ENCODE assay signal across 14 cellular contexts in genomic region chr2:12448846-12449480, GRCh38.
A peak's percentile ranks its signal among the peaks of the same experiment; 100 is the strongest.
DNase-seq lines count a peak whose midpoint lies in the region; ATAC-seq, FAIRE-seq and TF ChIP-seq lines count a peak whose summit lies in the region.
"Had no signal": no experiment of that assay in that cellular context is flagged by ENCODE, and none has a peak within 500 bp of the region (broad histone marks: within the 10 kb centered on the region; RNA-seq: fewer than 3 reads in every experiment).

No MANE protein-coding gene starts in this region.

- peak; percentile 77 for DNase-seq in AG08395 (ENCODE audit: low spot score)
- DNase-seq in COLO829 (ENCODE audit: low spot score) = peak; percentile 54
- DNase-seq in RWPE2 (ENCODE audit: low spot score) = no peak
- DNase-seq in H1 (ENCODE audit: low read depth in 1 of 2, low spot score in 2 of 2) = no peak
- no peak for DNase-seq in testis
- DNase-seq in NCI-H2081 (lab: John Stamatoyannopoulos, UW) = no peak
- no peak for DNase-seq in T1000 (lab: John Stamatoyannopoulos, UW)
- DNase-seq: activated B cell treated with CpG ODN at 0.5 μM for 24 hours; activated naive CD8-positive, alpha-beta T cell treated with anti-CD3 and anti-CD28 coated beads, Interleukin-2, amount 10 ng/mL, durations not matched to agents 7 days and 5 days; NCI-H2029; NCI-H524 treated with DMSO at 0.1 percent for 48 hours; retina had no signal

- POLR2A ChIA-PET in H1 (lab: Charles Lee; ENCODE audit: partially characterized antibody) = no interaction called here

- H3K18ac ChIP-seq in H1 (ENCODE audit: extremely low read depth, low read length) = no peak overlapping the region

- no peak overlapping the region for H3K23ac ChIP-seq in H1 (ENCODE audit: insufficient read length)

- no peak overlapping the region for H4K91ac ChIP-seq in H1 (replicated peaks; ENCODE audit: insufficient read length, low read length)

- no peaks in the 10 kb centered on the region for H3K27me3 ChIP-seq in RWPE2 (ENCODE audit: insufficient read depth, poor library complexity, severe bottlenecking)
- no peaks in the 10 kb centered on the region for H3K27me3 ChIP-seq in H1 (replicated peaks in 1 of 4; ENCODE audit: control insufficient read depth in 3 of 4, extremely low read depth in 1 of 4, insufficient read depth in 3 of 4, low read length in 3 of 4)
- H3K27me3 ChIP-seq in testis = no peaks in the 10 kb centered on the region

- H3K36me3 ChIP-seq in RWPE2 (ENCODE audit: low read depth) (no peaks in the 10 kb centered on the region), H1 (ENCODE audit: control insufficient read depth in 2 of 4, insufficient read depth in 4 of 4, low read length in 3 of 4) (no peaks in the 10 kb centered on the region), testis (ENCODE audit: low read depth, missing control alignments) (no peaks in the 10 kb centered on the region)
- H3K36me3 ChIP-seq: thoracic aorta had no signal

- H3K27ac ChIP-seq in RWPE2 (ENCODE audit: poor library complexity, severe bottlenecking) = no peak overlapping the region
- H3K27ac ChIP-seq in H1 (ENCODE audit: low read depth, low read length) = no peak overlapping the region
- H3K27ac ChIP-seq in testis = no peak overlapping the region
- H3K27ac ChIP-seq: thoracic aorta had no signal

- no peak overlapping the region for H2BK120ac ChIP-seq in H1 (replicated peaks; ENCODE audit: low read depth, low read length)

- no peak overlapping the region for H2BK5ac ChIP-seq in H1 (ENCODE audit: low read depth, low read length)

- 97% methylated on average over 4 of the region's 4 CpGs; no CpG with 5 or more reads in 1 of the 2 experiments for WGBS in H1 (ENCODE audit: extremely low coverage in 1 of 2, insufficient coverage in 1 of 2, insufficient read length in 1 of 2, insufficient replicate concordance in 2 of 2, low coverage in 1 of 2, low lambda C conversion rate in 2 of 2, missing lambda C conversion rate in 1 of 2), 2 experiments
- WGBS in testis, 2 donors = 84 to 89% methylated on average over 4 of the region's 4 CpGs

- no peak overlapping the region for H2BK12ac ChIP-seq in H1 (ENCODE audit: low read depth, low read length)

- intact Hi-C loops in testis (cut with DNase I; ENCODE audit: low total_unique reads) = no loop called here

- H3K4me3 ChIP-seq in RWPE2 (ENCODE audit: severe bottlenecking) (no peak overlapping the region), H1 (ENCODE audit: extremely low read depth in 1 of 4, insufficient read depth in 2 of 4, low read depth in 3 of 4, low read length in 4 of 4) (no peak overlapping the region), testis (no peak overlapping the region)
- H3K4me3 ChIP-seq: thoracic aorta had no signal

- H4K8ac ChIP-seq in H1 (ENCODE audit: extremely low read depth, insufficient read depth, low read length) = no peak overlapping the region

- CTCF ChIA-PET in H1 (lab: Charles Lee; ENCODE audit: partially characterized antibody) = no interaction called here

- ATAC-seq in RWPE2 (ENCODE audit: low read depth) (peak; percentile 36; the same call in 1 of the 3 replicates), HG03108 (IDR thresholded peaks at IDR 0.05; ENCODE audit: unreplicated experiment) (no peak)

- no peak overlapping the region for H3K4me2 ChIP-seq in H1 (ENCODE audit: insufficient read depth in 1 of 2, low read depth in 2 of 2, low read length in 2 of 2)

- FAIRE-seq in H1 (lab: Jason Lieb, UNC) = no peak

- H2AK5ac ChIP-seq in H1 (ENCODE audit: low read depth, low read length) = no peak overlapping the region

- TF ChIP-seq EP300 in H1 (IDR thresholded peaks at IDR 0.05; ENCODE audit: borderline replicate concordance in 1 of 2, low read depth in 2 of 2, low read length in 2 of 2) = no peak

- TF ChIP-seq CTCF in RWPE2 (IDR thresholded peaks at IDR 0.05; ENCODE audit: poor library complexity, severe bottlenecking) (no peak), H1 (IDR thresholded peaks at IDR 0.05; ENCODE audit: control extremely low read depth in 1 of 3, insufficient read depth in 1 of 3, low read depth in 1 of 3, low read length in 3 of 3) (no peak), testis (IDR thresholded peaks at IDR 0.05) (no peak)

- TF ChIP-seq RAD21 in H1 (IDR thresholded peaks at IDR 0.05 in 1 of 2, conservative IDR thresholded peaks at IDR 0.05 in 1 of 2; ENCODE audit: low read depth in 2 of 2, low read length in 2 of 2) = no peak

- H3K4me1 ChIP-seq in RWPE2 (ENCODE audit: insufficient read depth, poor library complexity, severe bottlenecking) = peaks cover 10% of the 10 kb centered on the region
- no peaks in the 10 kb centered on the region for H3K4me1 ChIP-seq in H1 (replicated peaks in 1 of 4; ENCODE audit: control insufficient read depth in 3 of 4, insufficient read depth in 4 of 4, low read length in 3 of 4)
- H3K4me1 ChIP-seq in testis = no peaks in the 10 kb centered on the region

- H3K9ac ChIP-seq in H1 (replicated peaks in 1 of 4; ENCODE audit: extremely low read depth in 1 of 4, low read depth in 3 of 4, low read length in 3 of 4) = no peak overlapping the region

- no peak overlapping the region; the same call in 1 of the 2 replicates for H2BK20ac ChIP-seq in H1 (ENCODE audit: low read length)

- TF ChIP-seq POLR2A in H1 (IDR thresholded peaks at IDR 0.05; ENCODE audit: control extremely low read depth in 1 of 2, low read depth in 2 of 2, low read length in 2 of 2) (no peak), testis (IDR thresholded peaks at IDR 0.05) (no peak)

- no peaks in the 10 kb centered on the region for H4K20me1 ChIP-seq in H1 (replicated peaks in 1 of 2; ENCODE audit: control insufficient read depth in 1 of 2, insufficient read depth in 2 of 2, low read length in 2 of 2)

- peak overlapping the region; percentile 66; the same call in 1 of the 2 replicates for H2AFZ ChIP-seq in H1 (ENCODE audit: low read length)

- no peak overlapping the region for H4K5ac ChIP-seq in H1 (ENCODE audit: insufficient read length, low read depth, low read length)

- H3K14ac ChIP-seq in H1 (ENCODE audit: insufficient read length) = no peak overlapping the region

- H3K9me3 ChIP-seq in RWPE2 (ENCODE audit: severe bottlenecking) (no peaks in the 10 kb centered on the region), H1 (ENCODE audit: insufficient read depth in 2 of 2, low read depth in 1 of 2, low read length in 1 of 2) (no peaks in the 10 kb centered on the region), testis (no peaks in the 10 kb centered on the region)
- H3K9me3 ChIP-seq: thoracic aorta had no signal

- H3K56ac ChIP-seq in H1 (replicated peaks; ENCODE audit: insufficient read length, low read depth, low read length) = no peak overlapping the region

- H3K4ac ChIP-seq in H1 (replicated peaks; ENCODE audit: insufficient read length, low read depth, low read length) = no peak overlapping the region

- H3K79me1 ChIP-seq in H1 (ENCODE audit: low read depth, low read length) = no peaks in the 10 kb centered on the region

- H2BK15ac ChIP-seq in H1 (ENCODE audit: low read length) = 0 out of 2 replicates have a peak overlapping the region, but pooled peaks have one; percentile 36

- H3K23me2 ChIP-seq in H1 (ENCODE audit: low read depth, low read length) = no peaks in the 10 kb centered on the region

- no peaks in the 10 kb centered on the region for H3K79me2 ChIP-seq in H1 (ENCODE audit: control insufficient read depth in 1 of 2, insufficient read depth in 2 of 2, low read length in 2 of 2)

TF ChIP-seq in H1, 55 proteins besides CTCF, POLR2A, EP300 and RAD21:
- no peak for TF ChIP-seq FOSL1 (IDR thresholded peaks at IDR 0.05; ENCODE audit: insufficient read depth, low read depth, low read length)
- TF ChIP-seq MAX (IDR thresholded peaks at IDR 0.05) = no peak
- TF ChIP-seq CBX8 (IDR thresholded peaks at IDR 0.05; ENCODE audit: borderline replicate concordance, low read depth, low read length) = no peak
- no peak for TF ChIP-seq CREB1 (IDR thresholded peaks at IDR 0.05)
- TF ChIP-seq BACH1 (IDR thresholded peaks at IDR 0.05; ENCODE audit: low read length) = no peak
- TF ChIP-seq JUN (IDR thresholded peaks at IDR 0.05; ENCODE audit: low read depth, low read length) = no peak
- TF ChIP-seq BRCA1 (IDR thresholded peaks at IDR 0.05; ENCODE audit: low read depth, low read length) = no peak

Comparison
In these comparisons a context has a peak if more than half of its experiments do, and no peak if none do; other contexts are left out.
1. DNase-seq: peak in AG08395 (single experiment) and COLO829 (single experiment); none in RWPE2 (single experiment), H1 (0 of 2), testis (single experiment), NCI-H2081 (0 of 2) and T1000 (single experiment).